ENCODE assay signal across 16 cellular contexts in genomic region chr16:72946063-72946462, GRCh38.
DNase-seq lines count a peak whose midpoint lies in the region; ATAC-seq, FAIRE-seq and TF ChIP-seq lines count a peak whose summit lies in the region.
"Had no signal": no experiment of that assay in that cellular context is flagged by ENCODE, and none has a peak within 500 bp of the region (broad histone marks: within the 10 kb centered on the region; RNA-seq: fewer than 3 reads in every experiment).

No MANE protein-coding gene starts in this region.

- H3K27me3 ChIP-seq in heart left ventricle (no peaks in the 10 kb centered on the region), layer of hippocampus (ENCODE audit: control insufficient read depth, insufficient read depth, low read length) (no peaks in the 10 kb centered on the region), pancreas (no peaks in the 10 kb centered on the region), thyroid gland (no peaks in the 10 kb centered on the region)
- H3K27me3 ChIP-seq: MG63 had no signal

- peaks cover 2 to 29% (median 21%) of the 10 kb centered on the region in 12 donors for H3K4me1 ChIP-seq in heart left ventricle
- peaks cover 30 to 43% (median 36%) of the 10 kb centered on the region in 3 donors for H3K4me1 ChIP-seq in pancreas
- H3K4me1 ChIP-seq in thyroid gland: peaks cover 42 to 45% of the 10 kb centered on the region in 2 donors

- FAIRE-seq in pancreas (lab: Jason Lieb, UNC): no peak
- FAIRE-seq: H54 had no signal

- intact Hi-C loops in heart left ventricle (cut with DNase I): loop anchor here in 2 of 10 donors (5.0 to 10.0 kb wide), 2 partner anchors 99 kb away; partner anchors contain the start of gene ZFHX3 (in 1 of the 2)
- intact Hi-C loops in Right ventricle myocardium inferior (cut with DNase I): no loop called here
- intact Hi-C loops in pancreas (cut with DNase I): no loop called here
- intact Hi-C loops in thyroid gland (cut with DNase I): no loop called here

- TF ChIP-seq CTCF in heart left ventricle (IDR thresholded peaks at IDR 0.05) (no peak), pancreas (IDR thresholded peaks at IDR 0.05) (no peak), thyroid gland (IDR thresholded peaks at IDR 0.05) (no peak)

- H3K4me3 ChIP-seq in heart left ventricle (no peak overlapping the region), pancreas (no peak overlapping the region), thyroid gland (replicated peaks in 1 of 3) (no peak overlapping the region)
- H3K4me3 ChIP-seq: MG63, PC-9 had no signal

- TF ChIP-seq POLR2A in heart left ventricle (IDR thresholded peaks at IDR 0.05) (no peak), thyroid gland (IDR thresholded peaks at IDR 0.05) (no peak)

- H3K9me3 ChIP-seq in heart left ventricle: no peaks in the 10 kb centered on the region
- no peaks in the 10 kb centered on the region for H3K9me3 ChIP-seq in pancreas
- H3K9me3 ChIP-seq in thyroid gland: no peaks in the 10 kb centered on the region
- H3K9me3 ChIP-seq: MG63 had no signal

- H3K27ac ChIP-seq in heart left ventricle: peak overlapping the region in 7 of 12 donors; percentile 17 to 75 (median 56)
- H3K27ac ChIP-seq in layer of hippocampus (ENCODE audit: low read depth, low read length): peak overlapping the region; percentile 27
- peak overlapping the region; percentile 20 to 69 (median 46) for H3K27ac ChIP-seq in pancreas
- H3K27ac ChIP-seq in thyroid gland: peak overlapping the region; percentile 39 to 74 (median 62)
- H3K27ac ChIP-seq: KMS-11, PC-9 had no signal

- peak in 2 of 4 donors; percentile 27 to 31 for ATAC-seq in heart left ventricle
- ATAC-seq in Right ventricle myocardium inferior: no peak
- ATAC-seq in pancreas: peak; percentile 28 to 54 (median 48)
- ATAC-seq in GM21528 (IDR thresholded peaks at IDR 0.05; ENCODE audit: low FRiP score, unreplicated experiment): no peak

- 67 to 72% (median 68%) methylated on average over 3 of the region's 3 CpGs for WGBS in heart left ventricle, 4 donors
- 26 to 35% methylated on average over 3 of the region's 3 CpGs for WGBS in pancreas, 2 donors
- WGBS in thyroid gland, 2 donors: 77 to 83% methylated on average over 3 of the region's 3 CpGs

- DNase-seq in heart left ventricle (no peak), Right ventricle myocardium inferior (ENCODE audit: missing footprints) (no peak), pancreas (peak in 1 of 6 donors; percentile 45), thyroid gland (no peak), activated gamma-delta T cell treated with Interleukin-2 at 50 U/mL for 16 hours (no peak), NOMO-1 treated with dmso at 0.1 percent for 144 hours (lab: John Stamatoyannopoulos, UW; ENCODE audit: unreplicated experiment) (no peak)
- DNase-seq: COR-L47, DMS153, MG63, NCI-H1092 treated with DMSO at 0.1 percent for 48 hours, NCI-H1694 treated with DMSO at 0.1 percent for 48 hours, PC-9 had no signal

- H3K36me3 ChIP-seq in heart left ventricle (peaks cover 0 to 44% (median 18%) of the 10 kb centered on the region in 9 donors), pancreas (peaks cover 0 to 8% (median 7%) of the 10 kb centered on the region in 3 donors), thyroid gland (peaks cover 9 to 13% of the 10 kb centered on the region in 2 donors)
- H3K36me3 ChIP-seq: MG63 had no signal

Comparison
In these comparisons a context has a peak if more than half of its experiments do, and no peak if none do; other contexts are left out.
1. ATAC-seq: peak in pancreas (4 of 4); none in Right ventricle myocardium inferior (single experiment) and GM21528 (single experiment).
2. Peak in every context shown above with its lines, with median percentiles within 50 percentile points of each other: H3K27ac ChIP-seq.